15 cellular contexts compared by ENCODE assay signal in genomic region chr5:139190125-139190524, GRCh38. TPM values are rescaled to one million over a fixed set of nuclear protein-coding genes. Genes with fewer than 3 reads are reported as not detected.
DNase-seq lines count a peak whose midpoint lies in the region; ATAC-seq and TF ChIP-seq lines count a peak whose summit lies in the region.
"Had no signal": no experiment of that assay in that cellular context is flagged by ENCODE, and none has a peak within 500 bp of the region (broad histone marks: within the 10 kb centered on the region; RNA-seq: fewer than 3 reads in every experiment).

No MANE protein-coding gene starts in this region.

- no peaks in the 10 kb centered on the region for H3K27me3 Mint-ChIP-seq in CD8-positive, alpha-beta memory T cell
- H3K27me3 Mint-ChIP-seq: dendritic cell treated with granulocyte-macrophage colony-stimulating factor and Interleukin-4, amounts not matched to agents 40 ng/mL and 50 ng/mL, for 4 days; natural killer cell treated with Interleukin-12 subunit alpha and Interleukin-12 subunit beta and Interleukin-15 and Interleukin-18, amount 100 ng/mL, for 72 hours had no signal

- H3K4me3 ChIP-seq in GM23248: no peak overlapping the region
- H3K4me3 ChIP-seq in fibroblast of lung (replicated peaks in 1 of 4; ENCODE audit: control extremely low read depth in 1 of 4, insufficient read depth in 1 of 4, low read depth in 3 of 4, low read length in 4 of 4): no peak overlapping the region
- H3K4me3 ChIP-seq in mesodermal cell (ENCODE audit: extremely low read depth, insufficient read depth, low read length, poor library complexity, severe bottlenecking): no peak overlapping the region
- H3K4me3 ChIP-seq in spleen: no peak overlapping the region
- H3K4me3 ChIP-seq in CD8-positive, alpha-beta memory T cell (ENCODE audit: low read length): no peak overlapping the region

- peak overlapping the region; percentile 69 for H3K27ac ChIP-seq in GM23248
- peak overlapping the region; percentile 44 for H3K27ac ChIP-seq in fibroblast of lung (ENCODE audit: insufficient read depth, low read length)
- peak overlapping the region; percentile 62 for H3K27ac ChIP-seq in mesodermal cell (ENCODE audit: low read depth, low read length, severe bottlenecking)
- peak overlapping the region in 4 of 8 donors; percentile 13 to 66 (median 35) for H3K27ac ChIP-seq in spleen
- H3K27ac ChIP-seq in CD8-positive, alpha-beta memory T cell (ENCODE audit: low read depth, low read length): no peak overlapping the region

- POLR2A ChIA-PET in CD8-positive, alpha-beta memory T cell (lab: Charles Lee): no interaction called here

- H3K4me1 ChIP-seq in GM23248 (ENCODE audit: insufficient read depth) (peaks cover 12% of the 10 kb centered on the region), fibroblast of lung (ENCODE audit: control insufficient read depth, extremely low read depth, insufficient read depth, low read length) (peaks cover 7% of the 10 kb centered on the region), mesodermal cell (ENCODE audit: control insufficient read depth, insufficient read depth, low read length, poor library complexity, severe bottlenecking) (peaks cover 11% of the 10 kb centered on the region), spleen (peaks cover 0 to 29% (median 10%) of the 10 kb centered on the region in 6 donors)
- H3K4me1 ChIP-seq in CD8-positive, alpha-beta memory T cell (ENCODE audit: insufficient read depth, low read length): no peaks in the 10 kb centered on the region

- no peaks in the 10 kb centered on the region for H3K36me3 ChIP-seq in GM23248 (ENCODE audit: low read depth)
- H3K36me3 ChIP-seq in fibroblast of lung (ENCODE audit: control insufficient read depth, insufficient read depth, low read length): no peaks in the 10 kb centered on the region
- H3K36me3 ChIP-seq in mesodermal cell (ENCODE audit: control insufficient read depth, insufficient read depth, low read length): no peaks in the 10 kb centered on the region
- peaks cover 0 to 16% (median 0%) of the 10 kb centered on the region in 6 donors for H3K36me3 ChIP-seq in spleen
- no peaks in the 10 kb centered on the region for H3K36me3 ChIP-seq in CD8-positive, alpha-beta memory T cell (ENCODE audit: insufficient read depth, low read length)

- CTCF ChIA-PET in CD8-positive, alpha-beta memory T cell (lab: Charles Lee): no interaction called here

- H4K20me1 ChIP-seq in GM23248 (ENCODE audit: insufficient read depth): no peaks in the 10 kb centered on the region
- no peaks in the 10 kb centered on the region for H4K20me1 ChIP-seq in fibroblast of lung (ENCODE audit: control insufficient read depth, extremely low read depth, insufficient read depth, low read length)

- H3K4me2 ChIP-seq in GM23248 (ENCODE audit: unreplicated experiment) (peak overlapping the region; percentile 12), fibroblast of lung (ENCODE audit: extremely low read depth, insufficient read depth, low read length) (peak overlapping the region; percentile 3)

- no peak for TF ChIP-seq POLR2A in spleen (IDR thresholded peaks at IDR 0.05)

- intact Hi-C loops in spleen (cut with DNase I; ENCODE audit: low total_unique reads): no loop called here

- TF ChIP-seq CTCF in fibroblast of lung (conservative IDR thresholded peaks at IDR 0.05 in 1 of 2, IDR thresholded peaks at IDR 0.05 in 1 of 2; ENCODE audit: low read depth in 1 of 2, low read length in 2 of 2): no peak
- no peak for TF ChIP-seq CTCF in spleen (IDR thresholded peaks at IDR 0.05 in 8 of 11, conservative IDR thresholded peaks at IDR 0.05 in 3 of 11)

- no peak overlapping the region for H3K27ac Mint-ChIP-seq in CD8-positive, alpha-beta memory T cell
- H3K27ac Mint-ChIP-seq: dendritic cell treated with granulocyte-macrophage colony-stimulating factor and Interleukin-4, amounts not matched to agents 40 ng/mL and 50 ng/mL, for 4 days; HFFc6 had no signal

- H3K9ac ChIP-seq in GM23248 (peak overlapping the region; percentile 43), fibroblast of lung (ENCODE audit: insufficient read depth, low read length) (no peak overlapping the region)

- no peak overlapping the region for H3K4me3 Mint-ChIP-seq in CD8-positive, alpha-beta memory T cell
- H3K4me3 Mint-ChIP-seq: dendritic cell treated with granulocyte-macrophage colony-stimulating factor and Interleukin-4, amounts not matched to agents 40 ng/mL and 50 ng/mL, for 4 days; HFFc6; natural killer cell treated with Interleukin-12 subunit alpha and Interleukin-12 subunit beta and Interleukin-15 and Interleukin-18, amount 100 ng/mL, for 72 hours had no signal

- ATAC-seq in HG03520 (IDR thresholded peaks at IDR 0.05; ENCODE audit: unreplicated experiment): no peak
- ATAC-seq: natural killer cell treated with Interleukin-12 subunit alpha and Interleukin-12 subunit beta and Interleukin-15 and Interleukin-18, amount 100 ng/mL, for 72 hours had no signal

- DNase-seq in GM23248 (peak; percentile 85), fibroblast of lung (ENCODE audit: low read depth in 2 of 2) (peak; percentile 82 to 87), stromal cell of bone marrow (ENCODE audit: low read depth) (peak; percentile 52), DMS53 treated with DMSO at 0.1 percent for 48 hours (lab: John Stamatoyannopoulos, UW; ENCODE audit: unreplicated experiment) (no peak), spleen (no peak)
- no peak for DNase-seq in CD8-positive, alpha-beta memory T cell
- DNase-seq: activated naive CD4-positive, alpha-beta T cell treated with anti-CD3 and anti-CD28 coated beads, Interleukin-2, amount 50 U/mL, for 16 hours; HFFc6; NCI-H1092 treated with DMSO at 0.1 percent for 48 hours; NCI-H345; OCI-M1 had no signal

- H3F3A ChIP-seq in GM23248 (ENCODE audit: insufficient read depth): peaks cover 16% of the 10 kb centered on the region; the same call in 1 of the 2 replicates

- in situ Hi-C loops in GM23248 (cut with MboI): no loop called here

- H3K36me3 Mint-ChIP-seq in CD8-positive, alpha-beta memory T cell: peaks cover 0 to 20% (median 15%) of the 10 kb centered on the region in 3 donors
- H3K36me3 Mint-ChIP-seq: natural killer cell treated with Interleukin-12 subunit alpha and Interleukin-12 subunit beta and Interleukin-15 and Interleukin-18, amount 100 ng/mL, for 72 hours had no signal

- no peaks in the 10 kb centered on the region for H3K9me2 ChIP-seq in GM23248 (ENCODE audit: insufficient read depth)

- peak overlapping the region; percentile 57 for H2AFZ ChIP-seq in GM23248
- H2AFZ ChIP-seq in fibroblast of lung (ENCODE audit: low read length): no peak overlapping the region

- H3K27me3 ChIP-seq in GM23248 (replicated peaks; ENCODE audit: insufficient read depth) (no peaks in the 10 kb centered on the region), fibroblast of lung (ENCODE audit: control insufficient read depth, insufficient read depth, low read length) (no peaks in the 10 kb centered on the region), spleen (replicated peaks in 1 of 7) (no peaks in the 10 kb centered on the region)
- H3K27me3 ChIP-seq in CD8-positive, alpha-beta memory T cell (ENCODE audit: insufficient read depth, low read length, poor library complexity, severe bottlenecking): no peaks in the 10 kb centered on the region

- H3K9me3 Mint-ChIP-seq in CD8-positive, alpha-beta memory T cell: no peaks in the 10 kb centered on the region
- H3K9me3 Mint-ChIP-seq: HFFc6; natural killer cell treated with Interleukin-12 subunit alpha and Interleukin-12 subunit beta and Interleukin-15 and Interleukin-18, amount 100 ng/mL, for 72 hours had no signal

- H3K9me3 ChIP-seq in GM23248 (ENCODE audit: low read depth) (no peaks in the 10 kb centered on the region), fibroblast of lung (ENCODE audit: control insufficient read depth, insufficient read depth, low read depth, low read length) (no peaks in the 10 kb centered on the region), mesodermal cell (ENCODE audit: control insufficient read depth, low read length) (no peaks in the 10 kb centered on the region), spleen (no peaks in the 10 kb centered on the region)
- no peaks in the 10 kb centered on the region for H3K9me3 ChIP-seq in CD8-positive, alpha-beta memory T cell (ENCODE audit: low read length)

- 11 to 13% methylated on average over 3 of the region's 3 CpGs for WGBS in GM23248 (ENCODE audit: low coverage in 1 of 2, low lambda C conversion rate in 2 of 2, missing lambda C conversion rate in 2 of 2), 2 experiments
- 74 to 86% methylated on average over 1 to 3 of the region's 3 CpGs for WGBS in mesodermal cell (ENCODE audit: insufficient coverage in 2 of 2), 2 experiments
- WGBS in spleen, 5 donors: 29 to 55% (median 38%) methylated on average over 3 of the region's 3 CpGs

- peaks cover 76% of the 10 kb centered on the region for H3K79me2 ChIP-seq in GM23248 (ENCODE audit: insufficient read depth)
- H3K79me2 ChIP-seq in fibroblast of lung (ENCODE audit: control insufficient read depth, insufficient read depth, low read length): no peaks in the 10 kb centered on the region

- H3K4me1 Mint-ChIP-seq in CD8-positive, alpha-beta memory T cell: peaks cover 3 to 23% (median 18%) of the 10 kb centered on the region in 3 donors

RNA-seq across cellular contexts. Expression of gene SIL1, which starts 8.0 kb away (rescaled TPM):
- total RNA-seq in GM23248 (2014; rRNA removed; shearing (Covaris generic)): 72.8 and 78.8 TPM in 2 replicates
- polyA plus RNA-seq in GM23248 (2016; fragmentation: Nextera tagmentation; extraction: Ambion mirVana) (89.8 and 101 TPM in 2 replicates), fibroblast of lung (52.6 and 66.4 TPM in 2 replicates), spleen (10 to 100 TPM; 23.4 to 34.2 (median 33.1) TPM)
- total RNA-seq in fibroblast of lung (59.8 and 85.5 TPM in 2 replicates), spleen (10 to 100 TPM; 24.5 to 42.3 (median 32.0) TPM)
- polyA plus RNA-seq in fibroblast of lung (2012): 51.6 and 58.6 TPM in 2 replicates
- 8.4 and 28.5 TPM in 2 replicates for polyA minus RNA-seq in fibroblast of lung (ENCODE audit: low replicate concordance)
- 20.0 TPM for polyA plus RNA-seq in mesodermal cell (2013, experiment 1 of 2)
- polyA plus RNA-seq in mesodermal cell (2013, experiment 2 of 2): 18.1 TPM
- 10 to 100 TPM; 26.6 to 27.5 TPM for total RNA-seq in CD8-positive, alpha-beta memory T cell
- 15.0 TPM for polyA plus RNA-seq in CD8-positive, alpha-beta memory T cell

Comparison
In these comparisons a context has a peak if more than half of its experiments do, and no peak if none do; other contexts are left out.
1. DNase-seq: peak in GM23248 (single experiment), fibroblast of lung (2 of 2) and stromal cell of bone marrow (single experiment); none in DMS53 treated with DMSO at 0.1 percent for 48 hours (single experiment), spleen (single experiment) and CD8-positive, alpha-beta memory T cell (0 of 5).